ENCODE assay signal across 8 cellular contexts in the genomic region with DNA sequence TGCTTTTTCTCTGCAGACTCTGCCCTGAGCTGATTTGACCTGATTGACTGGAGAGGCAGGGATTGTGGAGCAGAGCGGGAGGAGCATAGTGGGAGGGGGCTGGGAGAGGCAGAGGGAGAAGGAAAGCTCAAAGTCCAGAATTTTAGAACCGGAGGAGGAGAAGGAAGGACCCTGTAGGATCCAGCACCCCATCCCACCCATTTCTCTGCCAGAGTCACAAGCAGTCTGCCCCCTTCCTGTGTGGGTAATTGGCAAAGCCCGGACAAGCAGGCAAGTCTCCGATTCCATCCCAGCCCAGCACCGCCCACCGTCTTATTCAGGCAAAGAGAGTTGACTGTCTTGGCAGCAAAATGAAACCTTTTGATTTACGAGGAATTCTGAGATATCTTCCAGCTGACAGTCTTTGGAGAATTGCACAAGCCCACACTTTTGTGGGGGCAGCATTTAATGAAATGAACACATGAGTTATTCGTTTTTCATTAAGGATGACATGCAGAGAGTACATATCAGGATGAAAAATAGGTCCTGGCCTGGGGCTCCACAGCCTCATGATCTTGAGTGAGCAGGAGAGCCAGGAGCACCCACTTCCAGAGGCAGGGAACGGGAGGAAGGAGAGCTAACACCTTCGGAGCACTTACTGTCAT.
DNase-seq lines count a peak whose midpoint lies in the region; ATAC-seq and TF ChIP-seq lines count a peak whose summit lies in the region.

No MANE protein-coding gene starts in this region.

- no peaks in the 10 kb centered on the region for H3K9me3 ChIP-seq in stomach

- H3K9me3 Mint-ChIP-seq in brain: peaks cover 0 to 14% (median 9%) of the 10 kb centered on the region in 5 experiments

- peaks cover 5% of the 10 kb centered on the region for H3K27me3 Mint-ChIP-seq in brain

- no peaks in the 10 kb centered on the region for H3K27me3 ChIP-seq in stomach

- ATAC-seq in HG03432 (IDR thresholded peaks at IDR 0.05; ENCODE audit: unreplicated experiment) (no peak), GM21381 (IDR thresholded peaks at IDR 0.05; ENCODE audit: unreplicated experiment) (no peak)

- no peaks in the 10 kb centered on the region for H3K36me3 Mint-ChIP-seq in brain

- peaks cover 4 to 46% (median 36%) of the 10 kb centered on the region in 4 donors for H3K4me1 ChIP-seq in stomach

- TF ChIP-seq POLR2A in stomach (IDR thresholded peaks at IDR 0.05): no peak

- H3K27ac ChIP-seq in stomach: peak overlapping the region in 4 of 5 donors; percentile 38 to 75 (median 74)

- DNase-seq in GOT3 (lab: John Stamatoyannopoulos, UW) (peak; percentile 36), iris pigment epithelial cell (ENCODE audit: low read depth) (peak; percentile 82), stomach (no peak), epidermal melanocyte (ENCODE audit: insufficient read length, low spot score) (no peak), D341Med (ENCODE audit: low spot score) (no peak)

- peak overlapping the region in 4 of 5 experiments; percentile 6 to 62 (median 21) for H3K4me3 Mint-ChIP-seq in brain

- TF ChIP-seq EP300 in stomach (IDR thresholded peaks at IDR 0.05): no peak

- TF ChIP-seq CTCF in brain (conservative IDR thresholded peaks at IDR 0.05): no peak
- TF ChIP-seq CTCF in stomach (IDR thresholded peaks at IDR 0.05): no peak

- H3K27ac Mint-ChIP-seq in brain: peak overlapping the region; percentile 11 to 89 (median 69)

- H3K4me1 Mint-ChIP-seq in brain: peaks cover 21% of the 10 kb centered on the region

- intact Hi-C loops in stomach (cut with DNase I; ENCODE audit: low total_unique reads): no loop called here

- no peaks in the 10 kb centered on the region for H3K36me3 ChIP-seq in stomach

- 29 to 54% (median 37%) methylated on average over 10 of the region's 10 CpGs for WGBS in stomach, 5 donors

- H3K4me3 ChIP-seq in stomach: no peak overlapping the region

Comparison
In these comparisons a context has a peak if more than half of its experiments do, and no peak if none do; other contexts are left out.
1. DNase-seq: peak in GOT3 (single experiment) and iris pigment epithelial cell (single experiment); none in stomach (single experiment), epidermal melanocyte (single experiment) and D341Med (single experiment).